24 cellular contexts compared by ENCODE assay signal in the genomic region with DNA sequence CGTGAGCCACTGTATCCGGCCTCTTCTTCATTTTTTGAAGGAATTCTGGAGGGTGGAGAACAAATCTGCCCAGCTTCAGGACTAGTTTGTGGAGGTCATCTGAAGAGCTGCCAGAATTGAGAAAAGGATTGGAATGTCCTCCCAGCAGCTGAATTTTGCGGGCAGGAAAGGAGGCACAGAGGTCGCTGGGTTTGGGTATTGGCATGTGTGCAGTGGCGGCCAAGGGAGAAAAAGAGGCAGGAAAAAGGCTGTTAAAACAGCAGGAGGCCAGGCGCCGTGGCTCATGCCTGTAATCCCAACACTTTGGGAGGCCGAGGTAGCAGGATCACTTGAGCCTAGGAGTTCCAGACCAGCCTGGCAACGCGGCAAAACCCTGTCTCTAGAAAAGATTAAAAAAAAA.
DNase-seq lines count a peak whose midpoint lies in the region; ATAC-seq lines count a peak whose summit lies in the region.
"Had no signal": no experiment of that assay in that cellular context is flagged by ENCODE, and none has a peak within 500 bp of the region (broad histone marks: within the 10 kb centered on the region; RNA-seq: fewer than 3 reads in every experiment).

No MANE protein-coding gene starts in this region.

- H3K27ac ChIP-seq in angular gyrus (ENCODE audit: low read depth, low read length) (peak overlapping the region; percentile 72), layer of hippocampus (ENCODE audit: low read depth, low read length) (peak overlapping the region; percentile 13), temporal lobe (ENCODE audit: low read depth, low read length) (peak overlapping the region; percentile 89)
- H3K27ac ChIP-seq: BLaER1 had no signal

- no peaks in the 10 kb centered on the region for H3K27me3 ChIP-seq in layer of hippocampus (ENCODE audit: control insufficient read depth, insufficient read depth, low read length)
- H3K27me3 ChIP-seq: BLaER1 had no signal

- ATAC-seq in GM18873 (IDR thresholded peaks at IDR 0.05; ENCODE audit: low FRiP score, unreplicated experiment): no peak
- ATAC-seq: mucosa of descending colon; SK-N-SH treated with all-trans-retinoic acid at 6 μM for 48 hours; stimulated activated effector memory CD8-positive, alpha-beta T cell treated with anti-CD3 and anti-CD28 coated beads, Interleukin-12 subunit alpha, Interleukin-12 subunit beta, amount 100 ng/mL, for 72 hours had no signal

- DNase-seq in ELF-1 (ENCODE audit: low read depth, low spot score) (peak; percentile 33), MV-4-11 (lab: John Stamatoyannopoulos, UW) (no peak), NCI-H524 (lab: John Stamatoyannopoulos, UW) (no peak)
- DNase-seq in effector CD4-positive, alpha-beta T cell: no peak
- DNase-seq: ACHN; activated B cell treated with CpG ODN at 0.5 μM for 24 hours; activated CD4-positive, alpha-beta T cell treated with anti-CD3 and anti-CD28 coated beads, Interleukin-2, amount 50 U/mL, for 48 hours; activated effector memory CD4-positive, alpha-beta T cell treated with anti-CD3 and anti-CD28 coated beads, Interleukin-2, amount 50 U/mL, for 16 hours; COR-L47; GOT3; immature natural killer cell; KG1; mucosa of descending colon; NCI-H187; NCI-H69; stimulated activated CD4-positive, alpha-beta T cell treated with anti-CD3 and anti-CD28 coated beads, Interleukin-1b, Interleukin-23, amount 100 ng/mL, for 48 hours; T-helper 9 cell had no signal

Comparison
In these comparisons a context has a peak if more than half of its experiments do, and no peak if none do; other contexts are left out.
1. H3K27ac ChIP-seq: peak in every context shown above with its lines; median percentile 89 in temporal lobe; 72 in angular gyrus; 13 in layer of hippocampus.